In genomic region chr6:53830356-53830755, GRCh38 we compare ENCODE assay signal across 22 cellular contexts.
"Had no signal": no experiment of that assay in that cellular context is flagged by ENCODE, and none has a peak within 500 bp of the region (broad histone marks: within the 10 kb centered on the region; RNA-seq: fewer than 3 reads in every experiment).

No MANE protein-coding gene starts in this region.

- H3K9me3 Mint-ChIP-seq: central memory CD8-positive, alpha-beta T cell; memory B cell; natural killer cell treated with Interleukin-12 subunit alpha and Interleukin-12 subunit beta and Interleukin-15 and Interleukin-18, amount 100 ng/mL, for 72 hours had no signal

- H3K36me3 Mint-ChIP-seq: natural killer cell treated with Interleukin-12 subunit alpha and Interleukin-12 subunit beta and Interleukin-15 and Interleukin-18, amount 100 ng/mL, for 72 hours had no signal

- H3K4me3 ChIP-seq: coronary artery, mucosa of descending colon, tibial nerve, uterus had no signal

- H3K27me3 Mint-ChIP-seq: central memory CD8-positive, alpha-beta T cell; memory B cell; natural killer cell treated with Interleukin-12 subunit alpha and Interleukin-12 subunit beta and Interleukin-15 and Interleukin-18, amount 100 ng/mL, for 72 hours had no signal

- DNase-seq: activated CD4-positive, alpha-beta T cell treated with anti-CD3 and anti-CD28 coated beads, Interleukin-2, amount 50 U/mL, for 1 hour; activated CD8-positive, alpha-beta memory T cell treated with anti-CD3 and anti-CD28 coated beads, Interleukin-2, amount 50 U/mL, for 48 hours; activated effector memory CD4-positive, alpha-beta T cell treated with Interleukin-2 at 50 U/mL for 16 hours; activated naive CD4-positive, alpha-beta T cell treated with anti-CD3 and anti-CD28 coated beads, Interleukin-2, amount 50 U/mL, for 16 hours; activated T-cell treated with anti-CD3 and anti-CD28 coated beads, Interleukin-2, amount 50 U/mL, for 48 hours; aorta; erythroblast; head of caudate nucleus; left ventricle myocardium superior; retina; stimulated activated naive CD8-positive, alpha-beta T cell treated with anti-CD3 and anti-CD28 coated beads, Interleukin-15, Interleukin-2, amounts not matched to agents 100 U/mL and 50 U/mL, for 24 hours; substantia nigra; T-helper 1 cell; T1000; uterus had no signal

- H3K4me1 ChIP-seq: uterus had no signal

- H3K4me3 Mint-ChIP-seq: central memory CD8-positive, alpha-beta T cell; memory B cell; natural killer cell treated with Interleukin-12 subunit alpha and Interleukin-12 subunit beta and Interleukin-15 and Interleukin-18, amount 100 ng/mL, for 72 hours had no signal

- H3K27me3 ChIP-seq: neutrophil, tibial nerve, uterus had no signal

- H3K9me3 ChIP-seq: mucosa of descending colon, neutrophil, tibial nerve, uterus had no signal

- H3K27ac ChIP-seq: coronary artery, neutrophil, uterus had no signal

- ATAC-seq: left ventricle myocardium superior; natural killer cell treated with Interleukin-12 subunit alpha and Interleukin-12 subunit beta and Interleukin-15 and Interleukin-18, amount 100 ng/mL, for 72 hours; stimulated activated naive CD8-positive, alpha-beta T cell treated with anti-CD3 and anti-CD28 coated beads, Interleukin-15, Interleukin-2, amounts not matched to agents 100 U/mL and 50 U/mL, for 24 hours had no signal

- H3K27ac Mint-ChIP-seq: memory B cell; natural killer cell treated with Interleukin-12 subunit alpha and Interleukin-12 subunit beta and Interleukin-15 and Interleukin-18, amount 100 ng/mL, for 72 hours had no signal

- H3K36me3 ChIP-seq: neutrophil, tibial nerve, uterus had no signal
